8 cellular contexts compared by ENCODE assay signal in the genomic region with DNA sequence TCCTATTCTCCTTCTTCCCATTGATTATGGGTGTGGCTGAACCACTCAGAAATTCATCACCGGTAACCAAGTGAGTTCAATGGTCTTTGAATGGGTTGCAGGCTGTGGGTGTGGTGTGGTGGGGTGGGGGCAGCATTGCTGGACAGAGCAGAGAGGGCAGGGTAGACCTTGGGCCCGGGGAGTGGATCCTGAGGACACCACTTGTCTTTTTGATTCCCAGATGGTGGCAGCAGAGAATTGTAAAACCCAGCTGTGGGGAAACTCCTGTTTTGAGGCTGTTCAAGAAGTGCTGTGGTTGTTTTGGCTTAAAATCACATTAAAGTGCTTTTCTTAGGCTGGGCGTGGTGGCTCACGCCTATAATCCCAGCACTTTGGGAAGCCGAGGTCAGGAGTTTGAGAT. TPM values are rescaled to one million over a fixed set of nuclear protein-coding genes. Genes with fewer than 3 reads are reported as not detected.
DNase-seq lines count a peak whose midpoint lies in the region; TF ChIP-seq lines count a peak whose summit lies in the region.

No MANE protein-coding gene starts in this region.

- H3K27ac ChIP-seq in tibial nerve (peak overlapping the region in 1 of 4 donors; percentile 19), suprapubic skin (no peak overlapping the region)

- H3K4me3 ChIP-seq in H7 (ENCODE audit: insufficient read depth, low read depth, low read length) (no peak overlapping the region), tibial nerve (no peak overlapping the region), suprapubic skin (no peak overlapping the region)

- H3K9me3 ChIP-seq in tibial nerve, result no peaks in the 10 kb centered on the region
- no peaks in the 10 kb centered on the region for H3K9me3 ChIP-seq in suprapubic skin

- H3K4me1 ChIP-seq in tibial nerve (peaks cover 0 to 6% (median 0%) of the 10 kb centered on the region in 4 donors), suprapubic skin (no peaks in the 10 kb centered on the region)

- TF ChIP-seq POLR2A in tibial nerve (IDR thresholded peaks at IDR 0.05) (no peak), suprapubic skin (IDR thresholded peaks at IDR 0.05) (no peak)

- TF ChIP-seq EP300 in tibial nerve (IDR thresholded peaks at IDR 0.05), result no peak
- TF ChIP-seq EP300 in suprapubic skin (IDR thresholded peaks at IDR 0.05), result no peak

- TF ChIP-seq CTCF in tibial nerve (IDR thresholded peaks at IDR 0.05), result peak; percentile 18 to 63 (median 35)
- peak in 1 of 2 donors; percentile 21 for TF ChIP-seq CTCF in suprapubic skin (IDR thresholded peaks at IDR 0.05)

- H3K27me3 ChIP-seq in H7 (ENCODE audit: control insufficient read depth, insufficient read depth, low read length) (no peaks in the 10 kb centered on the region), tibial nerve (no peaks in the 10 kb centered on the region), suprapubic skin (no peaks in the 10 kb centered on the region)

- DNase-seq in Ammon's horn (ENCODE audit: low spot score) (peak; percentile 60), H7 (peak; percentile 14), hippocampal formation (lab: John Stamatoyannopoulos, UW) (peak; percentile 8 to 35), tibial nerve (ENCODE audit: low spot score in 2 of 2) (peak in 1 of 2 donors; percentile 17), HK-2 (ENCODE audit: unreplicated experiment) (no peak), suprapubic skin (ENCODE audit: low spot score in 2 of 2) (no peak), NCI-H2107 (lab: John Stamatoyannopoulos, UW) (no peak)
- DNase-seq in activated CD4-positive, alpha-beta T cell treated with anti-CD3 and anti-CD28 coated beads, Interleukin-2, amount 50 U/mL, for 1 hour, result peak; percentile 21

- 20 to 27% methylated on average over 5 of the region's 5 CpGs for WGBS in tibial nerve, 2 donors
- WGBS in suprapubic skin, result 37% methylated on average over 5 of the region's 5 CpGs

- H3K36me3 ChIP-seq in H7 (replicated peaks; ENCODE audit: control insufficient read depth, insufficient read depth, low read length) (no peaks in the 10 kb centered on the region), tibial nerve (no peaks in the 10 kb centered on the region), suprapubic skin (no peaks in the 10 kb centered on the region)

RNA-seq across cellular contexts. Expression of a gene that starts 45.8 kb away (rescaled TPM):
- 1.0 TPM in 1 of 2 replicates, not detected in the other for total RNA-seq in H7 (2014; rRNA removed; shearing (Covaris generic))
- total RNA-seq in tibial nerve (1,000 to 10,000 TPM in 1 of 4 donors, 100 to 1,000 TPM in 3; 476 to 1,295 (median 830) TPM), suprapubic skin (100 to 1,000 TPM in 2 of 4 donors, 10 to 100 TPM in 2; 65.5 to 145 (median 85.7) TPM)

Comparison
In these comparisons a context has a peak if more than half of its experiments do, and no peak if none do; other contexts are left out.
1. DNase-seq: peak in Ammon's horn (single experiment), H7 (single experiment), activated CD4-positive, alpha-beta T cell treated with anti-CD3 and anti-CD28 coated beads, Interleukin-2, amount 50 U/mL, for 1 hour (single experiment) and hippocampal formation (2 of 2); none in HK-2 (single experiment), suprapubic skin (0 of 2) and NCI-H2107 (single experiment).
2. RNA of a gene that starts 45.8 kb away (total RNA-seq): 476 to 1,295 TPM in tibial nerve and 65.5 to 145 TPM in suprapubic skin; 1.0 TPM in H7; every median in the first group is over 10 times any median in the second.